ENCODE assay signal across 11 cellular contexts in genomic region chr3:178195824-178196223, GRCh38.
A peak's percentile ranks its signal among the peaks of the same experiment; 100 is the strongest.
DNase-seq lines count a peak whose midpoint lies in the region; ATAC-seq, FAIRE-seq and TF ChIP-seq lines count a peak whose summit lies in the region.
"Had no signal": no experiment of that assay in that cellular context is flagged by ENCODE, and none has a peak within 500 bp of the region (broad histone marks: within the 10 kb centered on the region; RNA-seq: fewer than 3 reads in every experiment).

No MANE protein-coding gene starts in this region.

- peaks cover 3 to 5% (median 5%) of the 10 kb centered on the region in 3 donors for H3K4me1 Mint-ChIP-seq in CD8-positive, alpha-beta memory T cell

- 39 to 61% methylated on average over 2 of the region's 2 CpGs for WGBS in gastroesophageal sphincter (ENCODE audit: low coverage in 1 of 2), 2 donors

- H3K27ac Mint-ChIP-seq in CD8-positive, alpha-beta memory T cell, result no peak overlapping the region

- no peaks in the 10 kb centered on the region for H3K36me3 Mint-ChIP-seq in CD8-positive, alpha-beta memory T cell

- peak overlapping the region in 3 of 4 donors; percentile 43 to 56 (median 51) for H3K27ac ChIP-seq in gastroesophageal sphincter
- no peak overlapping the region for H3K27ac ChIP-seq in CD8-positive, alpha-beta memory T cell (ENCODE audit: low read depth, low read length)
- H3K27ac ChIP-seq: cardiac muscle cell had no signal

- CTCF ChIA-PET in CD8-positive, alpha-beta memory T cell (lab: Charles Lee), result no interaction called here

- H3K9me3 ChIP-seq in gastroesophageal sphincter, result no peaks in the 10 kb centered on the region
- H3K9me3 ChIP-seq in CD8-positive, alpha-beta memory T cell (ENCODE audit: low read length), result no peaks in the 10 kb centered on the region
- no peaks in the 10 kb centered on the region for H3K9me3 ChIP-seq in mucosa of descending colon

- TF ChIP-seq POLR2A in H54 (IDR thresholded peaks at IDR 0.05; ENCODE audit: low read depth, low read length) (no peak), gastroesophageal sphincter (IDR thresholded peaks at IDR 0.05) (no peak)

- TF ChIP-seq EP300 in gastroesophageal sphincter (IDR thresholded peaks at IDR 0.05), result no peak

- no peak overlapping the region for H3K4me3 Mint-ChIP-seq in CD8-positive, alpha-beta memory T cell

- H3K36me3 ChIP-seq in gastroesophageal sphincter, result no peaks in the 10 kb centered on the region
- H3K36me3 ChIP-seq in CD8-positive, alpha-beta memory T cell (ENCODE audit: insufficient read depth, low read length), result no peaks in the 10 kb centered on the region
- H3K36me3 ChIP-seq in mucosa of descending colon (ENCODE audit: low read depth), result no peaks in the 10 kb centered on the region
- H3K36me3 ChIP-seq: cardiac muscle cell had no signal

- ATAC-seq in gastroesophageal sphincter (peak; percentile 63), mucosa of descending colon (no peak)

- no peaks in the 10 kb centered on the region for H3K27me3 ChIP-seq in gastroesophageal sphincter
- no peaks in the 10 kb centered on the region for H3K27me3 ChIP-seq in CD8-positive, alpha-beta memory T cell (ENCODE audit: insufficient read depth, low read length, poor library complexity, severe bottlenecking)
- H3K27me3 ChIP-seq: cardiac muscle cell had no signal

- TF ChIP-seq CTCF in gastroesophageal sphincter (IDR thresholded peaks at IDR 0.05), result no peak
- no peak for TF ChIP-seq CTCF in mucosa of descending colon (IDR thresholded peaks at IDR 0.05)

- H3K4me3 ChIP-seq in gastroesophageal sphincter (no peak overlapping the region), mucosa of descending colon (no peak overlapping the region)
- no peak overlapping the region for H3K4me3 ChIP-seq in CD8-positive, alpha-beta memory T cell (ENCODE audit: low read length)
- H3K4me3 ChIP-seq: cardiac muscle cell had no signal

- intact Hi-C loops in mucosa of descending colon (cut with DNase I, micrococcal nuclease), result no loop called here

- peak; percentile 41 for FAIRE-seq in H54 (lab: Jason Lieb, UNC)

- DNase-seq in GM04503 (ENCODE audit: low read depth) (peak; percentile 37), H54 (ENCODE audit: insufficient read length, low spot score) (no peak), LHCN-M2 (ENCODE audit: low read depth) (peak; percentile 71), mucosa of descending colon (no peak), NK-92 (lab: John Stamatoyannopoulos, UW; ENCODE audit: unreplicated experiment) (no peak)
- DNase-seq in activated T-cell treated with anti-CD3 and anti-CD28 coated beads, Interleukin-2, amount 50 U/mL, for 1 hour, result no peak
- DNase-seq in CD8-positive, alpha-beta memory T cell, result no peak
- DNase-seq: DMS79, NCI-H2029 treated with DMSO at 0.1 percent for 48 hours had no signal

- POLR2A ChIA-PET in CD8-positive, alpha-beta memory T cell (lab: Charles Lee), result no interaction called here

- H3K4me1 ChIP-seq in gastroesophageal sphincter (peaks cover 0 to 23% (median 6%) of the 10 kb centered on the region in 3 donors), mucosa of descending colon (ENCODE audit: low read depth) (no peaks in the 10 kb centered on the region)
- H3K4me1 ChIP-seq in CD8-positive, alpha-beta memory T cell (ENCODE audit: insufficient read depth, low read length), result no peaks in the 10 kb centered on the region

- no peaks in the 10 kb centered on the region for H3K9me3 Mint-ChIP-seq in CD8-positive, alpha-beta memory T cell

- H3K27me3 Mint-ChIP-seq in CD8-positive, alpha-beta memory T cell, result peaks cover 0 to 1% of the 10 kb centered on the region in 2 donors

Comparison
In these comparisons a context has a peak if more than half of its experiments do, and no peak if none do; other contexts are left out.
1. DNase-seq: peak in GM04503 (single experiment) and LHCN-M2 (single experiment); none in H54 (single experiment), activated T-cell treated with anti-CD3 and anti-CD28 coated beads, Interleukin-2, amount 50 U/mL, for 1 hour (single experiment), CD8-positive, alpha-beta memory T cell (0 of 5), mucosa of descending colon (0 of 3) and NK-92 (single experiment).